ENCODE assay signal across 16 cellular contexts in the genomic region with DNA sequence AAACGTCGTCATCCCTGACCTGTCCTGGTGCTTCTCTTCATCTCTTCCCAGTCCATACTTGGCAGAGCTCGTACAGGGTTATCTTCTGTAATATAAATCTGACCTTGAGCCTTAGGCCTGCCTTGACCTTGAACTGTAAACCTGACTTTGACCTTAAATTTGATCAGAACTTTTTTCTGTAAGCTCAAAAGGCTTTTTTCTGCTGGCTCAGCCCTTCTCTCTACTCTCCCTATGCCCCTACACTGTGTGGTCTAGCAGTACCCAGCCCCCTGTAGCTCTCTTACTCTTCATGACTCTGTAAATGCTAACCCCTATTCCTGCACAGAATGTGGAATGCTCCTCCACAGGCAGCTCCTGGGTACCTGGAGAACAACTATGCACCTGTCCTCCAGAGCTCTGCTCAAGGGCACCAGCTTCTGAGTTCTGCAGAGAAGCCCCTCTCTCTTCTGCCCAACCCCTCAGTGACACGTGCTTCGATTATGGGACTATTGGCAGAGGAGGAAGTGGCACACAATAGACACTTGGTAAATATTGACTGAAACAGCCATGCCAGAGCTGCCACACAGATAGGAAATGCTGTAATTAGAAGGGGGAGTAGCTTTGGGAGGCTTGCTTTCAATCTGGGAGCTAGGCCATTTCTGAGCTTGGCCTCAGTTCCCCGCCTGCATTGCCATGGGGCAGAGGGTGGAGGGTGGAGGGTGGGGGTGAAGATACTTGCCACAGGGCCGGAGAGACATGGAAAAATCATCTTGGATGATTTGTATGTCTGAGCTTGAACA. TPM values are rescaled to one million over a fixed set of nuclear protein-coding genes. Genes with fewer than 3 reads are reported as not detected.
DNase-seq lines count a peak whose midpoint lies in the region; ATAC-seq and TF ChIP-seq lines count a peak whose summit lies in the region.
"Had no signal": no experiment of that assay in that cellular context is flagged by ENCODE, and none has a peak within 500 bp of the region (broad histone marks: within the 10 kb centered on the region; RNA-seq: fewer than 3 reads in every experiment).

No MANE protein-coding gene starts in this region.

- no peak overlapping the region for H3K18ac ChIP-seq in mesendoderm (ENCODE audit: low read length)

- no peak overlapping the region for H2BK120ac ChIP-seq in mesendoderm (ENCODE audit: low read depth, low read length)

- TF ChIP-seq CTCF in type B pancreatic cell (conservative IDR thresholded peaks at IDR 0.05): no peak

- no peaks in the 10 kb centered on the region for H3K36me3 ChIP-seq in mesendoderm (ENCODE audit: control insufficient read depth, insufficient read depth, low read length)
- H3K36me3 ChIP-seq: SJSA1 had no signal

- H4K8ac ChIP-seq in mesendoderm (ENCODE audit: low read depth, low read length): no peak overlapping the region

- H2AK5ac ChIP-seq in mesendoderm (ENCODE audit: low read length): no peak overlapping the region

- no peak overlapping the region for H3K4me3 Mint-ChIP-seq in activated naive CD4-positive, alpha-beta T cell treated with anti-CD3 and anti-CD28 coated beads for 36 hours
- no peak overlapping the region for H3K4me3 Mint-ChIP-seq in activated naive CD4-positive, alpha-beta T cell treated with anti-CD3 and anti-CD28 coated beads, Interleukin-2, amount 10 ng/mL, durations not matched to agents 7 days and 5 days
- peak overlapping the region in 2 of 3 donors; percentile 21 to 54 for H3K4me3 Mint-ChIP-seq in T-cell
- H3K4me3 Mint-ChIP-seq in type B pancreatic cell: no peak overlapping the region
- H3K4me3 Mint-ChIP-seq: WTC11 had no signal

- H3K27ac Mint-ChIP-seq in activated naive CD4-positive, alpha-beta T cell treated with anti-CD3 and anti-CD28 coated beads for 36 hours: peak overlapping the region; percentile 19
- H3K27ac Mint-ChIP-seq in activated naive CD4-positive, alpha-beta T cell treated with anti-CD3 and anti-CD28 coated beads, Interleukin-2, amount 10 ng/mL, durations not matched to agents 7 days and 5 days: no peak overlapping the region
- peak overlapping the region; percentile 77 to 84 for H3K27ac Mint-ChIP-seq in T-cell
- H3K27ac Mint-ChIP-seq in type B pancreatic cell: no peak overlapping the region
- H3K27ac Mint-ChIP-seq: WTC11 had no signal

- no peaks in the 10 kb centered on the region for H3K27me3 Mint-ChIP-seq in activated naive CD4-positive, alpha-beta T cell treated with anti-CD3 and anti-CD28 coated beads for 36 hours (ENCODE audit: low read depth)
- no peaks in the 10 kb centered on the region for H3K27me3 Mint-ChIP-seq in activated naive CD4-positive, alpha-beta T cell treated with anti-CD3 and anti-CD28 coated beads, Interleukin-2, amount 10 ng/mL, durations not matched to agents 7 days and 5 days
- H3K27me3 Mint-ChIP-seq in T-cell (no peaks in the 10 kb centered on the region), type B pancreatic cell (peaks cover 3% of the 10 kb centered on the region)

- no peaks in the 10 kb centered on the region for H3K79me2 ChIP-seq in mesendoderm (ENCODE audit: control insufficient read depth, insufficient read depth, low read length)

- no peak overlapping the region for H3K4ac ChIP-seq in mesendoderm (ENCODE audit: low read depth, low read length)

- H2BK5ac ChIP-seq in mesendoderm (ENCODE audit: low read length): no peak overlapping the region

- H3K9ac ChIP-seq in mesendoderm (ENCODE audit: low read length): no peak overlapping the region
- H3K9ac ChIP-seq: KMS-11 had no signal

- no peak overlapping the region for H3K4me3 ChIP-seq in mesendoderm (ENCODE audit: low read length)
- H3K4me3 ChIP-seq: SJSA1 had no signal

- no peaks in the 10 kb centered on the region for H3K27me3 ChIP-seq in mesendoderm (ENCODE audit: insufficient read depth, low read length, poor library complexity)
- H3K27me3 ChIP-seq: SJSA1 had no signal

- peak; percentile 3 for DNase-seq in activated naive CD4-positive, alpha-beta T cell treated with anti-CD3 and anti-CD28 coated beads for 36 hours
- no peak for DNase-seq in activated naive CD4-positive, alpha-beta T cell treated with anti-CD3 and anti-CD28 coated beads, Interleukin-2, amount 10 ng/mL, durations not matched to agents 7 days and 5 days
- DNase-seq in T-cell (peak in 1 of 34 experiments; percentile 4), left colon (no peak), type B pancreatic cell (ENCODE audit: extremely low spot score, unreplicated experiment) (peak; percentile 60), mesendoderm (no peak)
- DNase-seq: activated effector memory CD4-positive, alpha-beta T cell treated with Interleukin-2 at 50 U/mL for 16 hours; central memory CD4-positive, alpha-beta T cell; NCI-H82 had no signal

- H3K56ac ChIP-seq in mesendoderm (ENCODE audit: low read length): no peak overlapping the region

- H3K4me1 ChIP-seq in mesendoderm (ENCODE audit: control insufficient read depth, low read depth, low read length): no peaks in the 10 kb centered on the region

- no peak overlapping the region for H2BK15ac ChIP-seq in mesendoderm (replicated peaks; ENCODE audit: low read depth)

- no peak overlapping the region for H3K23ac ChIP-seq in mesendoderm (ENCODE audit: low read length)

- H3K36me3 Mint-ChIP-seq in activated naive CD4-positive, alpha-beta T cell treated with anti-CD3 and anti-CD28 coated beads for 36 hours (ENCODE audit: low read depth): no peaks in the 10 kb centered on the region
- H3K36me3 Mint-ChIP-seq in activated naive CD4-positive, alpha-beta T cell treated with anti-CD3 and anti-CD28 coated beads, Interleukin-2, amount 10 ng/mL, durations not matched to agents 7 days and 5 days: peaks cover 5% of the 10 kb centered on the region
- H3K36me3 Mint-ChIP-seq in T-cell (peaks cover 11% of the 10 kb centered on the region), type B pancreatic cell (no peaks in the 10 kb centered on the region)
- H3K36me3 Mint-ChIP-seq: WTC11 had no signal

- peaks cover 61% of the 10 kb centered on the region for H3K4me1 Mint-ChIP-seq in activated naive CD4-positive, alpha-beta T cell treated with anti-CD3 and anti-CD28 coated beads for 36 hours (ENCODE audit: low read depth)
- peaks cover 37% of the 10 kb centered on the region for H3K4me1 Mint-ChIP-seq in activated naive CD4-positive, alpha-beta T cell treated with anti-CD3 and anti-CD28 coated beads, Interleukin-2, amount 10 ng/mL, durations not matched to agents 7 days and 5 days
- H3K4me1 Mint-ChIP-seq in T-cell: peaks cover 60 to 62% (median 61%) of the 10 kb centered on the region in 3 donors
- H3K4me1 Mint-ChIP-seq in type B pancreatic cell (ENCODE audit: unreplicated experiment): no peaks in the 10 kb centered on the region
- H3K4me1 Mint-ChIP-seq: WTC11 had no signal

- H3K9me3 Mint-ChIP-seq in activated naive CD4-positive, alpha-beta T cell treated with anti-CD3 and anti-CD28 coated beads for 36 hours: no peaks in the 10 kb centered on the region
- H3K9me3 Mint-ChIP-seq in activated naive CD4-positive, alpha-beta T cell treated with anti-CD3 and anti-CD28 coated beads, Interleukin-2, amount 10 ng/mL, durations not matched to agents 7 days and 5 days: no peaks in the 10 kb centered on the region
- no peaks in the 10 kb centered on the region for H3K9me3 Mint-ChIP-seq in T-cell
- H3K9me3 Mint-ChIP-seq in type B pancreatic cell: no peaks in the 10 kb centered on the region
- H3K9me3 Mint-ChIP-seq: WTC11 had no signal

- H3K79me1 ChIP-seq in mesendoderm (ENCODE audit: low read length): no peaks in the 10 kb centered on the region

- no CpG with 5 or more reads among the region's 7 CpGs for WGBS in mesendoderm (ENCODE audit: extremely low coverage, insufficient coverage, low lambda C conversion rate)

- intact Hi-C loops in activated naive CD4-positive, alpha-beta T cell treated with anti-CD3 and anti-CD28 coated beads for 36 hours (cut with micrococcal nuclease): no loop called here
- intact Hi-C loops in left colon (cut with DNase I, micrococcal nuclease): no loop called here

- H3K4me2 ChIP-seq in mesendoderm (ENCODE audit: low read length): no peak overlapping the region
- H3K4me2 ChIP-seq: KMS-11 had no signal

- no peak overlapping the region for H4K5ac ChIP-seq in mesendoderm (ENCODE audit: low read length)

- ATAC-seq in T-cell (replicated peaks in 1 of 4) (peak; percentile 14 to 49 (median 44)), left colon (peak; percentile 95), GM18498 (IDR thresholded peaks at IDR 0.05; ENCODE audit: unreplicated experiment) (no peak), HG02970 (IDR thresholded peaks at IDR 0.05; ENCODE audit: low FRiP score, unreplicated experiment) (no peak)
- ATAC-seq: esophagus mucosa, WTC11 had no signal

- POLR2A ChIA-PET in T-cell (lab: Charles Lee): no interaction called here

- CTCF ChIA-PET in activated naive CD4-positive, alpha-beta T cell treated with anti-CD3 and anti-CD28 coated beads for 36 hours (lab: Charles Lee): interaction anchor here (0.6 to 2.3 kb wide), 10 partner anchors 9 to 173 kb away, joined by 3 to 8 read pairs (median 5); a partner anchor contains a TSS
- CTCF ChIA-PET in activated naive CD4-positive, alpha-beta T cell treated with anti-CD3 and anti-CD28 coated beads, Interleukin-2, amount 10 ng/mL, durations not matched to agents 7 days and 5 days (lab: Charles Lee): interaction anchor here (1.0 to 1.4 kb wide), 3 partner anchors 9 to 16 kb away, joined by 3 read pairs; no protein-coding TSS in a partner anchor
- CTCF ChIA-PET in T-cell (lab: Charles Lee): interaction anchor here (0.5 to 0.6 kb wide), 2 partner anchors 33 to 1253 kb away, joined by 3 to 6 read pairs; no protein-coding TSS in a partner anchor

- no peak overlapping the region for H3K27ac ChIP-seq in mesendoderm (ENCODE audit: low read depth, low read length)
- H3K27ac ChIP-seq: KMS-11, SJSA1 had no signal

RNA-seq across cellular contexts. Expression of a gene that starts 15.4 kb away (rescaled TPM):
- 1 to 10 TPM; 6.7 to 7.3 TPM for total RNA-seq in activated naive CD4-positive, alpha-beta T cell treated with anti-CD3 and anti-CD28 coated beads for 36 hours
- total RNA-seq in T-cell: 10 to 100 TPM; 12.9 to 29.8 (median 23.4) TPM
- 1 to 10 TPM; 1.4 to 2.4 TPM for total RNA-seq in left colon
- 2.7 and 3.6 TPM in 2 replicates for total RNA-seq in type B pancreatic cell (ENCODE audit: low replicate concordance)
- 0.51 TPM for polyA plus RNA-seq in mesendoderm (2013, experiment 1 of 2)
- 0.60 TPM for polyA plus RNA-seq in mesendoderm (2013, experiment 2 of 2)

RNA-seq across cellular contexts. Expression of a gene that starts 47.5 kb away (rescaled TPM):
- total RNA-seq in activated naive CD4-positive, alpha-beta T cell treated with anti-CD3 and anti-CD28 coated beads for 36 hours: 1 to 10 TPM; 5.5 to 5.8 TPM
- total RNA-seq in T-cell (1 to 10 TPM; 1.1 to 2.4 (median 2.2) TPM), left colon (100 to 1,000 TPM; 262 to 489 TPM), type B pancreatic cell (ENCODE audit: low replicate concordance) (4.9 and 7.4 TPM in 2 replicates)
- polyA plus RNA-seq in mesendoderm (2013, experiment 1 of 2): 1.2 TPM
- polyA plus RNA-seq in mesendoderm (2013, experiment 2 of 2): 1.1 TPM

RNA-seq across cellular contexts. Expression of a gene that starts 55.6 kb away (rescaled TPM):
- total RNA-seq in activated naive CD4-positive, alpha-beta T cell treated with anti-CD3 and anti-CD28 coated beads for 36 hours: not detected
- total RNA-seq in T-cell: 1 to 10 TPM in 1 of 5 donors, under 1 TPM in 2, not detected in 2; 0.73 to 1.6 (median 0.88) TPM
- total RNA-seq in left colon: not detected
- not detected in 2 replicates for total RNA-seq in type B pancreatic cell (ENCODE audit: low replicate concordance)
- polyA plus RNA-seq in mesendoderm (2013, experiment 1 of 2): 0.06 TPM
- polyA plus RNA-seq in mesendoderm (2013, experiment 2 of 2): 0.11 TPM
- total RNA-seq: esophagus mucosa, urinary bladder had no signal
- polyA plus RNA-seq: urinary bladder had no signal

Comparison
In these comparisons a context has a peak if more than half of its experiments do, and no peak if none do; other contexts are left out.
1. DNase-seq: peak in activated naive CD4-positive, alpha-beta T cell treated with anti-CD3 and anti-CD28 coated beads for 36 hours (single experiment) and type B pancreatic cell (single experiment); none in activated naive CD4-positive, alpha-beta T cell treated with anti-CD3 and anti-CD28 coated beads, Interleukin-2, amount 10 ng/mL, durations not matched to agents 7 days and 5 days (single experiment), left colon (0 of 2) and mesendoderm (single experiment).
2. H3K27ac Mint-ChIP-seq: peak in activated naive CD4-positive, alpha-beta T cell treated with anti-CD3 and anti-CD28 coated beads for 36 hours (single experiment) and T-cell (2 of 2); none in activated naive CD4-positive, alpha-beta T cell treated with anti-CD3 and anti-CD28 coated beads, Interleukin-2, amount 10 ng/mL, durations not matched to agents 7 days and 5 days (single experiment) and type B pancreatic cell (single experiment).
3. H3K4me3 Mint-ChIP-seq: peak in T-cell (2 of 3); none in activated naive CD4-positive, alpha-beta T cell treated with anti-CD3 and anti-CD28 coated beads for 36 hours (single experiment), activated naive CD4-positive, alpha-beta T cell treated with anti-CD3 and anti-CD28 coated beads, Interleukin-2, amount 10 ng/mL, durations not matched to agents 7 days and 5 days (single experiment) and type B pancreatic cell (single experiment).
4. ATAC-seq: peak in T-cell (4 of 4) and left colon (single experiment); none in GM18498 (single experiment) and HG02970 (single experiment).
5. RNA of a gene that starts 47.5 kb away (total RNA-seq): 262 to 489 TPM in left colon; 5.5 to 5.8 TPM in activated naive CD4-positive, alpha-beta T cell treated with anti-CD3 and anti-CD28 coated beads for 36 hours, 4.9 to 7.4 TPM in type B pancreatic cell and 1.1 to 2.4 TPM in T-cell; every median in the first group is over 10 times any median in the second.